Comparison of ENCODE assay signal across 1 cellular context in the genomic region with DNA sequence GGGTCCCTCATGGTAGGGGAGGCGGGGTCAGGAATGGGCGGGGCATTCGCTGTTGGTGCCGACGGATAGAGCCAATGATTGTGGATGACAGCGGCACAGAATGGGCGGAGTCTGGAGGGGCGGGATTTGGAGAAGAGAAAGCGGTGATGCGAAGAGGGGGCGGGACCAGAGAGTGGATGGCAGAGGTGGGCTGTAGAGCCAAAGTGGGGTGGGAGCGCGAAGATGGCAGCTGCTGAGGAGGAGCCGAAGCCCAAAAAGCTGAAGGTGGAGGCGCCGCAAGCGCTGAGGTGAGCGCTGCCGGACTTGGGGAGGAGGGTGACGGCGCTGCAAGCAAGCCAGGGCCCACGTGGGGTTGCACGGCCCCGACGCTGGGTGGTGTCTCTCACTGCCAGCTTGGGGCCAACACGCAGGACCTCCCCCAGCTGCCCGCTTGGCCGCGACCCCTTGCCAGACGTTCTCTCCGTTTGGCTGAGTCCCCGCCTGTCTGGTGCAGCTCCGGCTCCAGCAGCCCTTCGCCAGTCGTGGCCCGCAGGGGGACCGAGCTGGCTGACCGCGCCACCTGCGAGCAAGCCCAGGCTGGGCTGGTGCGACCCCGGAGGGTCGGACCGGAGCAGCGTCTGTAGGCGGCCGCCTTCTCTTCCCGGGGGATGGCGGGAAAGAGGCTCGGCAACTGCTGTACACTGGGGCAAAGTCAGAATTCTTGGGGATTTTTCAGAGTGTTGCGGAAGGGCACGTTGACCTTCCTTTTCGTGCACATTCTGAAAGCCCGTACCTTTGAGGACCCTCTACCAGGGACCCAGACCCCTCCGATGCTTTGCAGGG.
TF ChIP-seq lines count a peak whose summit lies in the region.

Gene ADK (plus strand): TSS at position 165 of the 822 bp plus-strand sequence. CDS start 58 bp downstream, at position 223.

TF ChIP-seq in HepG2, 621 proteins besides CTCF, POLR2A, EP300 and RAD21 (continued from another document and continues in another):
- TF ChIP-seq HBP1 (CRISPR knock-in tag; IDR thresholded peaks at IDR 0.05; ENCODE audit: low read depth), result peak; percentile 54; the same call in 1 of the 2 replicates
- no peak for TF ChIP-seq RARG (CRISPR knock-in tag; IDR thresholded peaks at IDR 0.05; ENCODE audit: low read depth)
- TF ChIP-seq, protein P1, sequence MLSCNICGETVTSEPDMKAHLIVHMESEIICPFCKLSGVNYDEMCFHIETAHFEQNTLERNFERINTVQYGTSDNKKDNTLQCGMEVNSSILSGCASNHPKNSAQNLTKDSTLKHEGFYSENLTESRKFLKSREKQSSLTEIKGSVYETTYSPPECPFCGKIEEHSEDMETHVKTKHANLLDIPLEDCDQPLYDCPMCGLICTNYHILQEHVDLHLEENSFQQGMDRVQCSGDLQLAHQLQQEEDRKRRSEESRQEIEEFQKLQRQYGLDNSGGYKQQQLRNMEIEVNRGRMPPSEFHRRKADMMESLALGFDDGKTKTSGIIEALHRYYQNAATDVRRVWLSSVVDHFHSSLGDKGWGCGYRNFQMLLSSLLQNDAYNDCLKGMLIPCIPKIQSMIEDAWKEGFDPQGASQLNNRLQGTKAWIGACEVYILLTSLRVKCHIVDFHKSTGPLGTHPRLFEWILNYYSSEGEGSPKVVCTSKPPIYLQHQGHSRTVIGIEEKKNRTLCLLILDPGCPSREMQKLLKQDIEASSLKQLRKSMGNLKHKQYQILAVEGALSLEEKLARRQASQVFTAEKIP (CRISPR knock-in tag; IDR thresholded peaks at IDR 0.05; ENCODE audit: borderline replicate concordance), result no peak
- TF ChIP-seq, protein P2, sequence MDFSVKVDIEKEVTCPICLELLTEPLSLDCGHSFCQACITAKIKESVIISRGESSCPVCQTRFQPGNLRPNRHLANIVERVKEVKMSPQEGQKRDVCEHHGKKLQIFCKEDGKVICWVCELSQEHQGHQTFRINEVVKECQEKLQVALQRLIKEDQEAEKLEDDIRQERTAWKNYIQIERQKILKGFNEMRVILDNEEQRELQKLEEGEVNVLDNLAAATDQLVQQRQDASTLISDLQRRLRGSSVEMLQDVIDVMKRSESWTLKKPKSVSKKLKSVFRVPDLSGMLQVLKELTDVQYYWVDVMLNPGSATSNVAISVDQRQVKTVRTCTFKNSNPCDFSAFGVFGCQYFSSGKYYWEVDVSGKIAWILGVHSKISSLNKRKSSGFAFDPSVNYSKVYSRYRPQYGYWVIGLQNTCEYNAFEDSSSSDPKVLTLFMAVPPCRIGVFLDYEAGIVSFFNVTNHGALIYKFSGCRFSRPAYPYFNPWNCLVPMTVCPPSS (IDR thresholded peaks at IDR 0.05), result no peak
- no peak; the same call in 1 of the 2 replicates for TF ChIP-seq PPARG (CRISPR knock-in tag; conservative IDR thresholded peaks at IDR 0.05)
- TF ChIP-seq ZBTB7A (CRISPR knock-in tag; IDR thresholded peaks at IDR 0.05), result peak; percentile 94; the same call in 1 of the 2 replicates
- TF ChIP-seq DMTF1 (CRISPR knock-in tag; IDR thresholded peaks at IDR 0.05), result 0 out of 2 replicates have a peak, but pooled peaks have one; percentile 38
- no peak for TF ChIP-seq ZNF530 (CRISPR knock-in tag; IDR thresholded peaks at IDR 0.05; ENCODE audit: low read depth)
- peak; percentile 48 for TF ChIP-seq CREB1 (IDR thresholded peaks at IDR 0.05)
- TF ChIP-seq CREB1 (CRISPR knock-in tag; IDR thresholded peaks at IDR 0.05), result no peak
- peak; percentile 50; the same call in 1 of the 2 replicates for TF ChIP-seq GATAD1 (CRISPR knock-in tag; IDR thresholded peaks at IDR 0.05)
- TF ChIP-seq ZNF547 (CRISPR knock-in tag; IDR thresholded peaks at IDR 0.05), result 0 out of 2 replicates have a peak, but pooled peaks have one; percentile 54
- peak; percentile 56; the same call in 1 of the 2 replicates for TF ChIP-seq NFKB2 (CRISPR knock-in tag; IDR thresholded peaks at IDR 0.05; ENCODE audit: borderline replicate concordance)
- TF ChIP-seq ZBTB44 (CRISPR knock-in tag; IDR thresholded peaks at IDR 0.05), result no peak
- TF ChIP-seq, protein P3, sequence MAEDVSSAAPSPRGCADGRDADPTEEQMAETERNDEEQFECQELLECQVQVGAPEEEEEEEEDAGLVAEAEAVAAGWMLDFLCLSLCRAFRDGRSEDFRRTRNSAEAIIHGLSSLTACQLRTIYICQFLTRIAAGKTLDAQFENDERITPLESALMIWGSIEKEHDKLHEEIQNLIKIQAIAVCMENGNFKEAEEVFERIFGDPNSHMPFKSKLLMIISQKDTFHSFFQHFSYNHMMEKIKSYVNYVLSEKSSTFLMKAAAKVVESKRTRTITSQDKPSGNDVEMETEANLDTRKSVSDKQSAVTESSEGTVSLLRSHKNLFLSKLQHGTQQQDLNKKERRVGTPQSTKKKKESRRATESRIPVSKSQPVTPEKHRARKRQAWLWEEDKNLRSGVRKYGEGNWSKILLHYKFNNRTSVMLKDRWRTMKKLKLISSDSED (CRISPR knock-in tag; IDR thresholded peaks at IDR 0.05), result no peak
- no peak for TF ChIP-seq MAFF (IDR thresholded peaks at IDR 0.05; ENCODE audit: low read depth, low read length)
- TF ChIP-seq ZNF367 (CRISPR knock-in tag; IDR thresholded peaks at IDR 0.05; ENCODE audit: borderline replicate concordance), result no peak
- no peak for TF ChIP-seq LRRFIP1 (CRISPR knock-in tag; conservative IDR thresholded peaks at IDR 0.05)
- no peak for TF ChIP-seq ATAD3A (CRISPR knock-in tag; IDR thresholded peaks at IDR 0.05)
- TF ChIP-seq RARA (CRISPR knock-in tag; IDR thresholded peaks at IDR 0.05), result no peak
- no peak for TF ChIP-seq MBD4 (IDR thresholded peaks at IDR 0.05; ENCODE audit: borderline replicate concordance, low read length)
- TF ChIP-seq ZC3H13 (CRISPR knock-in tag; IDR thresholded peaks at IDR 0.05), result 0 out of 2 replicates have a peak, but pooled peaks have one; percentile 29
- peak; percentile 39; the same call in 1 of the 2 replicates for TF ChIP-seq CREM (IDR thresholded peaks at IDR 0.05)
- no peak for TF ChIP-seq CREM (CRISPR knock-in tag; IDR thresholded peaks at IDR 0.05)
- TF ChIP-seq, protein P4, sequence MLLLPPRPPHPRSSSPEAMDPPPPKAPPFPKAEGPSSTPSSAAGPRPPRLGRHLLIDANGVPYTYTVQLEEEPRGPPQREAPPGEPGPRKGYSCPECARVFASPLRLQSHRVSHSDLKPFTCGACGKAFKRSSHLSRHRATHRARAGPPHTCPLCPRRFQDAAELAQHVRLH (CRISPR knock-in tag; IDR thresholded peaks at IDR 0.05; ENCODE audit: borderline replicate concordance, low read depth), result peak; percentile 39; the same call in 1 of the 2 replicates
- peak; percentile 57; the same call in 1 of the 2 replicates for TF ChIP-seq ZSCAN25 (CRISPR knock-in tag; IDR thresholded peaks at IDR 0.05)
- peak; percentile 18; the same call in 1 of the 2 replicates for TF ChIP-seq SP1 (IDR thresholded peaks at IDR 0.05)
- peak; percentile 67; the same call in 1 of the 2 replicates for TF ChIP-seq SP1 (CRISPR knock-in tag; IDR thresholded peaks at IDR 0.05)
- TF ChIP-seq ZNF501 (CRISPR knock-in tag; IDR thresholded peaks at IDR 0.05), result no peak
- TF ChIP-seq ZNF552 (CRISPR knock-in tag; IDR thresholded peaks at IDR 0.05; ENCODE audit: borderline replicate concordance), result 0 out of 2 replicates have a peak, but pooled peaks have one; percentile 84
- TF ChIP-seq, protein P5, sequence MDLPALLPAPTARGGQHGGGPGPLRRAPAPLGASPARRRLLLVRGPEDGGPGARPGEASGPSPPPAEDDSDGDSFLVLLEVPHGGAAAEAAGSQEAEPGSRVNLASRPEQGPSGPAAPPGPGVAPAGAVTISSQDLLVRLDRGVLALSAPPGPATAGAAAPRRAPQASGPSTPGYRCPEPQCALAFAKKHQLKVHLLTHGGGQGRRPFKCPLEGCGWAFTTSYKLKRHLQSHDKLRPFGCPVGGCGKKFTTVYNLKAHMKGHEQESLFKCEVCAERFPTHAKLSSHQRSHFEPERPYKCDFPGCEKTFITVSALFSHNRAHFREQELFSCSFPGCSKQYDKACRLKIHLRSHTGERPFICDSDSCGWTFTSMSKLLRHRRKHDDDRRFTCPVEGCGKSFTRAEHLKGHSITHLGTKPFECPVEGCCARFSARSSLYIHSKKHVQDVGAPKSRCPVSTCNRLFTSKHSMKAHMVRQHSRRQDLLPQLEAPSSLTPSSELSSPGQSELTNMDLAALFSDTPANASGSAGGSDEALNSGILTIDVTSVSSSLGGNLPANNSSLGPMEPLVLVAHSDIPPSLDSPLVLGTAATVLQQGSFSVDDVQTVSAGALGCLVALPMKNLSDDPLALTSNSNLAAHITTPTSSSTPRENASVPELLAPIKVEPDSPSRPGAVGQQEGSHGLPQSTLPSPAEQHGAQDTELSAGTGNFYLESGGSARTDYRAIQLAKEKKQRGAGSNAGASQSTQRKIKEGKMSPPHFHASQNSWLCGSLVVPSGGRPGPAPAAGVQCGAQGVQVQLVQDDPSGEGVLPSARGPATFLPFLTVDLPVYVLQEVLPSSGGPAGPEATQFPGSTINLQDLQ (CRISPR knock-in tag; IDR thresholded peaks at IDR 0.05), result no peak
- peak; percentile 59; the same call in 1 of the 2 replicates for TF ChIP-seq ZFY (CRISPR knock-in tag; IDR thresholded peaks at IDR 0.05)
- no peak for TF ChIP-seq ZNF792 (CRISPR knock-in tag; IDR thresholded peaks at IDR 0.05)
- TF ChIP-seq ZNF564 (CRISPR knock-in tag; IDR thresholded peaks at IDR 0.05), result no peak
- TF ChIP-seq CSRNP1 (CRISPR knock-in tag; IDR thresholded peaks at IDR 0.05), result no peak
